Comparison of ENCODE assay signal across 11 cellular contexts in genomic region chr18:11982981-11983380, GRCh38. TPM values are rescaled to one million over a fixed set of nuclear protein-coding genes. Genes with fewer than 3 reads are reported as not detected.
DNase-seq lines count a peak whose midpoint lies in the region; ATAC-seq and TF ChIP-seq lines count a peak whose summit lies in the region.
"Had no signal": no experiment of that assay in that cellular context is flagged by ENCODE, and none has a peak within 500 bp of the region (broad histone marks: within the 10 kb centered on the region; RNA-seq: fewer than 3 reads in every experiment).

No MANE protein-coding gene starts in this region.

- H3K9me3 Mint-ChIP-seq in activated CD4-positive, alpha-beta T cell treated with anti-CD3 and anti-CD28 coated beads for 36 hours (ENCODE audit: low read depth) = no peaks in the 10 kb centered on the region

- H3K36me3 Mint-ChIP-seq in activated CD4-positive, alpha-beta T cell treated with anti-CD3 and anti-CD28 coated beads for 36 hours (ENCODE audit: low read depth) = no peaks in the 10 kb centered on the region

- no peaks in the 10 kb centered on the region for H3F3A ChIP-seq in PC-3 (ENCODE audit: low read length, unreplicated experiment)

- no peak overlapping the region for H2AFZ ChIP-seq in PC-3 (ENCODE audit: low read length)

- intact Hi-C loops in activated CD4-positive, alpha-beta T cell treated with anti-CD3 and anti-CD28 coated beads for 36 hours (cut with DNase I, micrococcal nuclease) = loop anchor here (5.0 to 10.0 kb wide), 2 partner anchors 54 to 672 kb away; partner anchors contain the start of gene SPIRE1 (in 1 of the 2)
- intact Hi-C loops in PC-3 (cut with micrococcal nuclease) (loop anchor here (1.0 to 10.0 kb wide), 3 partner anchors 22 to 392 kb away; partner anchors contain the start of gene AFG3L2), psoas muscle (cut with DNase I) (loop anchor here in 1 of 2 donors (10.0 kb wide), 1 partner anchor 128 kb away; the partner anchor contains the start of gene CHMP1B)

- no peaks in the 10 kb centered on the region for H3K9me2 ChIP-seq in PC-3 (replicated peaks; ENCODE audit: low read length)

- H3K27me3 Mint-ChIP-seq in activated CD4-positive, alpha-beta T cell treated with anti-CD3 and anti-CD28 coated beads for 36 hours = peaks cover 4% of the 10 kb centered on the region

- H3K4me3 ChIP-seq in PC-3 (ENCODE audit: low read length) (peak overlapping the region; percentile 71), fibroblast of villous mesenchyme (ENCODE audit: low read depth, low read length) (peak overlapping the region; percentile 5), psoas muscle (peak overlapping the region; percentile 95)

- no peak overlapping the region for H3K27ac Mint-ChIP-seq in activated CD4-positive, alpha-beta T cell treated with anti-CD3 and anti-CD28 coated beads for 36 hours

- H3K4me2 ChIP-seq in PC-3 (ENCODE audit: low read length) = peak overlapping the region; percentile 82

- H3K4me3 Mint-ChIP-seq in activated CD4-positive, alpha-beta T cell treated with anti-CD3 and anti-CD28 coated beads for 36 hours = peak overlapping the region; percentile 91

- H3K79me2 ChIP-seq in PC-3 (ENCODE audit: low read length) = peaks cover 51% of the 10 kb centered on the region

- H3K4me1 Mint-ChIP-seq in activated CD4-positive, alpha-beta T cell treated with anti-CD3 and anti-CD28 coated beads for 36 hours = peaks cover 16% of the 10 kb centered on the region

- POLR2A ChIA-PET in activated CD4-positive, alpha-beta T cell treated with anti-CD3 and anti-CD28 coated beads for 36 hours (lab: Charles Lee) = no interaction called here
- POLR2A ChIA-PET in PC-3 (lab: Charles Lee; ENCODE audit: unreplicated experiment) = no interaction called here

- CTCF ChIA-PET in activated CD4-positive, alpha-beta T cell treated with anti-CD3 and anti-CD28 coated beads for 36 hours (lab: Charles Lee) = interaction anchor here (0.6 to 4.6 kb wide), 5 partner anchors 12 to 250 kb away, joined by 3 to 33 read pairs (median 3); no protein-coding TSS in a partner anchor
- CTCF ChIA-PET in PC-3 (lab: Charles Lee) = interaction anchor here (3.9 kb wide), 1 partner anchor 12 kb away, joined by 48 read pairs; no protein-coding TSS in a partner anchor

- WGBS in psoas muscle, 3 donors = 50 to 61% (median 59%) methylated on average over 4 of the region's 4 CpGs

- H3K27ac ChIP-seq in PC-3 (ENCODE audit: low read length) (no peak overlapping the region), psoas muscle (peak overlapping the region; percentile 96)

- no peak for TF ChIP-seq CTCF in PC-3 (conservative IDR thresholded peaks at IDR 0.05; ENCODE audit: low read depth, low read length)
- no peak for TF ChIP-seq CTCF in fibroblast of villous mesenchyme (IDR thresholded peaks at IDR 0.05; ENCODE audit: insufficient read depth, low read depth, low read length)
- TF ChIP-seq CTCF in psoas muscle (IDR thresholded peaks at IDR 0.05) = no peak

- DNase-seq in activated CD4-positive, alpha-beta T cell treated with anti-CD3 and anti-CD28 coated beads for 36 hours = no peak
- DNase-seq in activated CD4-positive, alpha-beta T cell treated with anti-CD3 and anti-CD28 coated beads for 1 hour = no peak
- DNase-seq in PC-3 (no peak), fibroblast of villous mesenchyme (ENCODE audit: low read depth) (no peak), psoas muscle (peak in 1 of 2 donors; percentile 2), NCI-H226 (no peak), NCI-H69 (lab: John Stamatoyannopoulos, UW) (no peak), NCI-H2171 treated with DMSO at 0.1 percent for 48 hours (lab: John Stamatoyannopoulos, UW) (no peak)
- DNase-seq: effector memory CD4-positive, alpha-beta T cell; NCI-H1694; SJCRH30 had no signal

- no TSS peak for BruUV-seq in PC-3 (replicated peaks; lab: Mats Ljungman, UMichigan)

- H4K20me1 ChIP-seq in PC-3 (ENCODE audit: low read length) = no peaks in the 10 kb centered on the region

- H3K4me1 ChIP-seq in PC-3 (ENCODE audit: insufficient read depth, low read length) (peaks cover 33% of the 10 kb centered on the region), psoas muscle (peaks cover 36% of the 10 kb centered on the region)
- H3K4me1 ChIP-seq: SJCRH30 had no signal

- H3K27me3 ChIP-seq in PC-3 (ENCODE audit: low read length) = no peaks in the 10 kb centered on the region
- no peaks in the 10 kb centered on the region for H3K27me3 ChIP-seq in psoas muscle (ENCODE audit: insufficient read depth in 3 of 3, low read length in 2 of 3)
- H3K27me3 ChIP-seq: SJCRH30 had no signal

- H3K9ac ChIP-seq in PC-3 (ENCODE audit: low read length) = no peak overlapping the region

- no peak for ATAC-seq in activated CD4-positive, alpha-beta T cell treated with anti-CD3 and anti-CD28 coated beads for 36 hours
- no peak for ATAC-seq in PC-3
- ATAC-seq in psoas muscle = no peak

- H3K36me3 ChIP-seq in PC-3 (ENCODE audit: low read depth, low read length) (no peaks in the 10 kb centered on the region), psoas muscle (ENCODE audit: insufficient read depth in 1 of 2, low read depth in 1 of 2) (no peaks in the 10 kb centered on the region)
- H3K36me3 ChIP-seq: SJCRH30 had no signal

- H3K9me3 ChIP-seq in PC-3 (ENCODE audit: low read length) (no peaks in the 10 kb centered on the region), psoas muscle (no peaks in the 10 kb centered on the region)
- H3K9me3 ChIP-seq: SJCRH30 had no signal

RNA-seq across cellular contexts. Expression of gene IMPA2, which starts 1.7 kb away (rescaled TPM):
- 10 to 100 TPM; 20.8 to 23.5 TPM for total RNA-seq in activated CD4-positive, alpha-beta T cell treated with anti-CD3 and anti-CD28 coated beads for 36 hours
- 38.2 and 45.6 TPM in 2 replicates for total RNA-seq in PC-3 (2014; rRNA removed)
- total RNA-seq in fibroblast of villous mesenchyme = 17.4 and 41.5 TPM in 2 replicates
- 100 to 1,000 TPM; 126 to 342 (median 215) TPM for total RNA-seq in psoas muscle
- polyA plus RNA-seq in psoas muscle = 100 to 1,000 TPM in 2 of 3 donors, 10 to 100 TPM in 1; 61.4 to 321 (median 196) TPM

Comparison
In these comparisons a context has a peak if more than half of its experiments do, and no peak if none do; other contexts are left out.
1. H3K4me3 ChIP-seq: peak in every context shown above with its lines; median percentile 95 in psoas muscle; 71 in PC-3; 5 in fibroblast of villous mesenchyme.